ENCODE assay signal across 22 cellular contexts in genomic region chrX:11913001-11913400, GRCh38.
"Had no signal": no experiment of that assay in that cellular context is flagged by ENCODE, and none has a peak within 500 bp of the region (broad histone marks: within the 10 kb centered on the region; RNA-seq: fewer than 3 reads in every experiment).

No MANE protein-coding gene starts in this region.

- H3K27ac Mint-ChIP-seq: activated CD4-positive, alpha-beta memory T cell treated with anti-CD3 and anti-CD28 coated beads, Interleukin-2, amount 10 ng/mL, durations not matched to agents 7 days and 5 days; activated CD4-positive, alpha-beta T cell treated with anti-CD3 and anti-CD28 coated beads, Interleukin-2, amount 10 ng/mL, durations not matched to agents 24 days and 14 days; activated naive CD4-positive, alpha-beta T cell treated with anti-CD3 and anti-CD28 coated beads for 36 hours; activated naive CD8-positive, alpha-beta T cell treated with anti-CD3 and anti-CD28 coated beads, Interleukin-2, amount 10 ng/mL, durations not matched to agents 7 days and 5 days; activated T-cell treated with anti-CD3 and anti-CD28 coated beads, Interleukin-2, amount 50 U/mL, for 72 hours; nephron progenitor cell; stimulated activated naive B cell treated with anti-CD40 and anti-IgM and Interleukin-4, amounts not matched to agents 10 μg/mL and 1 μg/mL and 100 μg/mL, for 72 hours had no signal

- H3K9me3 Mint-ChIP-seq: activated CD4-positive, alpha-beta memory T cell treated with anti-CD3 and anti-CD28 coated beads, Interleukin-2, amount 10 ng/mL, durations not matched to agents 7 days and 5 days; activated CD4-positive, alpha-beta T cell treated with anti-CD3 and anti-CD28 coated beads, Interleukin-2, amount 10 ng/mL, durations not matched to agents 24 days and 14 days; activated naive CD4-positive, alpha-beta T cell treated with anti-CD3 and anti-CD28 coated beads for 36 hours; activated naive CD8-positive, alpha-beta T cell treated with anti-CD3 and anti-CD28 coated beads, Interleukin-2, amount 10 ng/mL, durations not matched to agents 7 days and 5 days; activated T-cell treated with anti-CD3 and anti-CD28 coated beads, Interleukin-2, amount 50 U/mL, for 72 hours had no signal

- H3K27ac ChIP-seq: body of pancreas, pancreas, right lobe of liver, transverse colon, uterus had no signal

- ATAC-seq: activated T-cell treated with anti-CD3 and anti-CD28 coated beads, Interleukin-2, amount 50 U/mL, for 72 hours; body of pancreas; left cardiac atrium; pancreas; right lobe of liver; stimulated activated naive B cell treated with anti-CD40 and anti-IgM and Interleukin-4, amounts not matched to agents 10 μg/mL and 1 μg/mL and 100 μg/mL, for 72 hours had no signal

- DNase-seq: activated CD4-positive, alpha-beta memory T cell treated with anti-CD3 and anti-CD28 coated beads, Interleukin-2, amount 10 ng/mL, durations not matched to agents 7 days and 5 days; activated CD4-positive, alpha-beta T cell treated with anti-CD3 and anti-CD28 coated beads, Interleukin-2, amount 10 ng/mL, durations not matched to agents 24 days and 14 days; activated effector memory CD4-positive, alpha-beta T cell treated with Interleukin-2 at 50 U/mL for 16 hours; activated naive CD4-positive, alpha-beta T cell treated with anti-CD3 and anti-CD28 coated beads for 36 hours; activated naive CD8-positive, alpha-beta T cell treated with anti-CD3 and anti-CD28 coated beads, Interleukin-2, amount 10 ng/mL, durations not matched to agents 7 days and 5 days; activated T-cell treated with anti-CD3 and anti-CD28 coated beads, Interleukin-2, amount 50 U/mL, for 72 hours; amygdala; body of pancreas; central memory CD4-positive, alpha-beta T cell; effector memory CD4-positive, alpha-beta T cell; head of caudate nucleus; left cardiac atrium; nephron progenitor cell; pancreas; right lobe of liver; small intestine; stimulated activated CD4-positive, alpha-beta T cell treated with anti-CD3 and anti-CD28 coated beads, Interleukin-2, amount 100 ng/mL, for 48 hours; stimulated activated CD8-positive, alpha-beta memory T cell treated with anti-CD3 and anti-CD28 coated beads, Interleukin-4, amount 100 ng/mL, for 48 hours; stimulated activated naive B cell treated with anti-CD40 and anti-IgM and Interleukin-4, amounts not matched to agents 10 μg/mL and 1 μg/mL and 100 μg/mL, for 72 hours; T-helper 9 cell; transverse colon; uterus had no signal

- H3K4me3 Mint-ChIP-seq: activated CD4-positive, alpha-beta memory T cell treated with anti-CD3 and anti-CD28 coated beads, Interleukin-2, amount 10 ng/mL, durations not matched to agents 7 days and 5 days; activated CD4-positive, alpha-beta T cell treated with anti-CD3 and anti-CD28 coated beads, Interleukin-2, amount 10 ng/mL, durations not matched to agents 24 days and 14 days; activated naive CD4-positive, alpha-beta T cell treated with anti-CD3 and anti-CD28 coated beads for 36 hours; activated naive CD8-positive, alpha-beta T cell treated with anti-CD3 and anti-CD28 coated beads, Interleukin-2, amount 10 ng/mL, durations not matched to agents 7 days and 5 days; activated T-cell treated with anti-CD3 and anti-CD28 coated beads, Interleukin-2, amount 50 U/mL, for 72 hours; nephron progenitor cell; stimulated activated naive B cell treated with anti-CD40 and anti-IgM and Interleukin-4, amounts not matched to agents 10 μg/mL and 1 μg/mL and 100 μg/mL, for 72 hours had no signal

- H3K4me3 ChIP-seq: body of pancreas, pancreas, right lobe of liver, transverse colon, uterus had no signal

- H3K4me1 ChIP-seq: body of pancreas, pancreas, right lobe of liver, transverse colon, uterus had no signal

- H3K4me1 Mint-ChIP-seq: activated CD4-positive, alpha-beta memory T cell treated with anti-CD3 and anti-CD28 coated beads, Interleukin-2, amount 10 ng/mL, durations not matched to agents 7 days and 5 days; nephron progenitor cell had no signal

- H3K27me3 Mint-ChIP-seq: activated CD4-positive, alpha-beta memory T cell treated with anti-CD3 and anti-CD28 coated beads, Interleukin-2, amount 10 ng/mL, durations not matched to agents 7 days and 5 days had no signal

- H3K36me3 Mint-ChIP-seq: activated naive CD8-positive, alpha-beta T cell treated with anti-CD3 and anti-CD28 coated beads, Interleukin-2, amount 10 ng/mL, durations not matched to agents 7 days and 5 days had no signal

- H3K27me3 ChIP-seq: body of pancreas, transverse colon, uterus had no signal

- H3K36me3 ChIP-seq: pancreas, right lobe of liver, transverse colon, uterus had no signal
